Comparison of ENCODE assay signal across 8 cellular contexts in the genomic region with DNA sequence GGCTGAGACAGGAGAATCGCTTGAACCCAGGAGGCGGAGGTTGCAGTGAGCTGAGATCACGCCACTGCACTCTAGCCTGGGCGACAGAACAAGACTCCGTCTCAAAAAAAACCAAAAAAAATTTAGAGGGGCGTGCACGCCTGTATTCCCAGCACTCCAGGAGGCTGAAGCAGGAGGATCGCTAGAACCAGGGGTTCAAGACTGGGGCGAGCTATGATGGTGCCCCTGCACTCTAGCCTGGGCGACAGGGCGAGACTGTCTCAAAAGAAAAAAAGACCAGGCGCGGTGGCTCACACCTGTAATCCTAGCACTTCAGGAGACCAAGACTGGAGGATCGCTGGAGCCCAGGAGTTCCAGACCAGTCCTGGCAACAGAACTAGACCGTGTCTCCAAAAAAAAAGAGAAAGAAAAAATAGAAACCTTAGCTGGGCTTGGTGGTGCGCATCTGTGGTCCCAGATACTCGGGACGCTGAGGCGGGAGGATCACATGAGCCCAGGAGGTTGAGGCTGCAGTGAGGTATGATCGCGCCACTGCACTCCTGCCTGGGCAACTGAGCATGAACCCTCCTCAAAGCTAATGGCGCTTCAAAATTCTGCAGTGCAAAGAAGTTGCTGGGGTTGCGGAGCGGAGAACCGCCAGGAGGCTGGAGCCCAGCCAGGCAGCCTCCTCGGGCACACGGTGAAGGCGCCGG. TPM values are rescaled to one million over a fixed set of nuclear protein-coding genes. Genes with fewer than 3 reads are reported as not detected.
DNase-seq lines count a peak whose midpoint lies in the region; ATAC-seq, FAIRE-seq and TF ChIP-seq lines count a peak whose summit lies in the region.

No MANE protein-coding gene starts in this region.

- BruUV-seq in Calu3 (replicated peaks; lab: Mats Ljungman, UMichigan): TSS peak; percentile 75

- CTCF ChIA-PET in Calu3 (lab: Charles Lee) (no interaction called here), T-cell (lab: Charles Lee) (interaction anchor here in 1 of 2 donors (1.0 to 1.1 kb wide), 2 partner anchors 22 to 667 kb away, joined by 3 to 6 read pairs; a partner anchor contains a TSS)

- intact Hi-C loops in Calu3 (cut with micrococcal nuclease; ENCODE audit: unreplicated experiment) (no loop called here), sigmoid colon (cut with DNase I) (loop anchor here (2.0 to 5.0 kb wide), 4 partner anchors 26 to 209 kb away; a partner anchor contains a TSS)

- no peaks in the 10 kb centered on the region for H3K9me3 Mint-ChIP-seq in Calu3 (ENCODE audit: low read depth, unreplicated experiment)
- no peaks in the 10 kb centered on the region for H3K9me3 Mint-ChIP-seq in T-cell
- H3K9me3 Mint-ChIP-seq in glutamatergic neuron (ENCODE audit: unreplicated experiment): peaks cover 4% of the 10 kb centered on the region

- H3K27ac Mint-ChIP-seq in Calu3 (ENCODE audit: unreplicated experiment) (peak overlapping the region; percentile 93), T-cell (peak overlapping the region; percentile 100), glutamatergic neuron (ENCODE audit: unreplicated experiment) (peak overlapping the region; percentile 99)

- H3K9me3 ChIP-seq in sigmoid colon: no peaks in the 10 kb centered on the region

- no peak for ATAC-seq in T-cell (replicated peaks in 1 of 4)

- H3K4me1 ChIP-seq in sigmoid colon: peaks cover 0 to 33% (median 21%) of the 10 kb centered on the region in 4 donors

- POLR2A ChIA-PET in T-cell (lab: Charles Lee): interaction anchor here (0.6 to 0.9 kb wide), 5 partner anchors 26 to 653 kb away, joined by 3 to 13 read pairs (median 3); a partner anchor contains a TSS

- peak overlapping the region; percentile 86 for H3K4me3 ChIP-seq in H7 (ENCODE audit: insufficient read depth, low read depth, low read length)
- peak overlapping the region; percentile 64 to 88 (median 80) for H3K4me3 ChIP-seq in sigmoid colon

- H3K4me1 Mint-ChIP-seq in Calu3 (ENCODE audit: low read depth, unreplicated experiment) (peaks cover 6% of the 10 kb centered on the region), T-cell (peaks cover 41 to 44% (median 42%) of the 10 kb centered on the region in 3 donors), glutamatergic neuron (ENCODE audit: low read depth, unreplicated experiment) (no peaks in the 10 kb centered on the region)

- FAIRE-seq in GM12892 (lab: Jason Lieb, UNC): no peak
- FAIRE-seq in HTR-8/SVneo (lab: Jason Lieb, UNC): no peak

- H3K27me3 ChIP-seq in H7 (ENCODE audit: control insufficient read depth, insufficient read depth, low read length) (peaks cover 13% of the 10 kb centered on the region), sigmoid colon (no peaks in the 10 kb centered on the region)

- DNase-seq in Calu3: no peak
- no peak for DNase-seq in H7
- no peak for DNase-seq in T-cell
- DNase-seq in glutamatergic neuron: no peak
- no peak for DNase-seq in sigmoid colon
- no peak for DNase-seq in GM12892 (ENCODE audit: insufficient read length)
- no peak for DNase-seq in NCI-H2029 treated with DMSO at 0.1 percent for 48 hours (lab: John Stamatoyannopoulos, UW)
- DNase-seq in HTR-8/SVneo (ENCODE audit: insufficient read length, low spot score): no peak

- H3K27me3 Mint-ChIP-seq in Calu3 (ENCODE audit: unreplicated experiment): no peaks in the 10 kb centered on the region
- H3K27me3 Mint-ChIP-seq in T-cell: no peaks in the 10 kb centered on the region
- peaks cover 7% of the 10 kb centered on the region for H3K27me3 Mint-ChIP-seq in glutamatergic neuron (ENCODE audit: unreplicated experiment)

- peak overlapping the region; percentile 91 to 95 (median 94) for H3K27ac ChIP-seq in sigmoid colon

- peak overlapping the region; percentile 88 for H3K4me3 Mint-ChIP-seq in Calu3 (ENCODE audit: low read depth, unreplicated experiment)
- peak overlapping the region; percentile 98 to 100 (median 100) for H3K4me3 Mint-ChIP-seq in T-cell
- H3K4me3 Mint-ChIP-seq in glutamatergic neuron (ENCODE audit: unreplicated experiment): peak overlapping the region; percentile 96

- TF ChIP-seq EP300 in sigmoid colon (IDR thresholded peaks at IDR 0.05): no peak

- TF ChIP-seq CTCF in Calu3 (IDR thresholded peaks at IDR 0.05; ENCODE audit: unreplicated experiment) (no peak), glutamatergic neuron (IDR thresholded peaks at IDR 0.05; ENCODE audit: partially characterized antibody, unreplicated experiment) (no peak), sigmoid colon (IDR thresholded peaks at IDR 0.05) (no peak)

- TF ChIP-seq POLR2A in sigmoid colon (IDR thresholded peaks at IDR 0.05) (no peak), GM12892 (IDR thresholded peaks at IDR 0.05; ENCODE audit: low read depth, low read length) (no peak)

- H3K36me3 Mint-ChIP-seq in Calu3 (ENCODE audit: insufficient read depth, unreplicated experiment) (peaks cover 31% of the 10 kb centered on the region), T-cell (peaks cover 12% of the 10 kb centered on the region), glutamatergic neuron (ENCODE audit: unreplicated experiment) (no peaks in the 10 kb centered on the region)

- 3 to 11% methylated on average over 29 of the region's 29 CpGs for WGBS in sigmoid colon, 2 donors

- H3K36me3 ChIP-seq in H7 (replicated peaks; ENCODE audit: control insufficient read depth, insufficient read depth, low read length) (no peaks in the 10 kb centered on the region; the same call in none of the 2 replicates), sigmoid colon (peaks cover 0 to 12% (median 0%) of the 10 kb centered on the region in 4 donors)

RNA-seq across cellular contexts. Expression of a gene that starts 0.4 kb away (rescaled TPM):
- 1.2 TPM in 2 replicates for total RNA-seq in Calu3 (2022)
- 1.1 and 3.5 TPM in 2 replicates for total RNA-seq in H7 (2014; rRNA removed; shearing (Covaris generic))
- 1 to 10 TPM; 3.2 to 8.6 (median 5.3) TPM for total RNA-seq in T-cell
- 3.3 TPM for total RNA-seq in glutamatergic neuron (ENCODE audit: unreplicated experiment)
- total RNA-seq in sigmoid colon: 1 to 10 TPM; 2.5 to 5.8 (median 4.3) TPM
- 1 to 10 TPM; 1.6 to 4.2 (median 2.6) TPM for polyA plus RNA-seq in sigmoid colon
- polyA plus RNA-seq in GM12892 (2012; ENCODE audit: missing spikeins): 0.68 TPM

RNA-seq across cellular contexts. Expression of a gene that starts 7.0 kb away (rescaled TPM):
- 5.6 and 5.9 TPM in 2 replicates for total RNA-seq in Calu3 (2022)
- 12.2 and 17.1 TPM in 2 replicates for total RNA-seq in H7 (2014; rRNA removed; shearing (Covaris generic))
- 10 to 100 TPM; 23.9 to 90.0 (median 79.6) TPM for total RNA-seq in T-cell
- 19.3 TPM for total RNA-seq in glutamatergic neuron (ENCODE audit: unreplicated experiment)
- total RNA-seq in sigmoid colon: 10 to 100 TPM; 13.9 to 26.6 (median 15.5) TPM
- 10 to 100 TPM in 1 of 3 donors, 1 to 10 TPM in 2; 4.4 to 14.2 (median 5.4) TPM for polyA plus RNA-seq in sigmoid colon
- 7.4 TPM for polyA plus RNA-seq in GM12892 (2012; ENCODE audit: missing spikeins)

RNA-seq across cellular contexts. Expression of a gene that starts 7.2 kb away (rescaled TPM):
- 50.5 and 50.8 TPM in 2 replicates for total RNA-seq in Calu3 (2022)
- total RNA-seq in H7 (2014; rRNA removed; shearing (Covaris generic)): 104 and 106 TPM in 2 replicates
- 10 to 100 TPM; 44.1 to 73.5 (median 61.3) TPM for total RNA-seq in T-cell
- 63.1 TPM for total RNA-seq in glutamatergic neuron (ENCODE audit: unreplicated experiment)
- total RNA-seq in sigmoid colon: 10 to 100 TPM; 56.6 to 87.8 (median 65.2) TPM
- 10 to 100 TPM; 18.0 to 37.8 (median 18.7) TPM for polyA plus RNA-seq in sigmoid colon
- 20.1 TPM for polyA plus RNA-seq in GM12892 (2012; ENCODE audit: missing spikeins)

RNA-seq across cellular contexts. Expression of a gene that starts 22.3 kb away (rescaled TPM):
- 43.6 and 56.6 TPM in 2 replicates for total RNA-seq in Calu3 (2022)
- total RNA-seq in H7 (2014; rRNA removed; shearing (Covaris generic)): 143 and 165 TPM in 2 replicates
- 100 to 1,000 TPM; 140 to 216 (median 187) TPM for total RNA-seq in T-cell
- 66.9 TPM for total RNA-seq in glutamatergic neuron (ENCODE audit: unreplicated experiment)
- total RNA-seq in sigmoid colon: 100 to 1,000 TPM; 222 to 309 (median 264) TPM
- polyA plus RNA-seq in sigmoid colon: 100 to 1,000 TPM; 409 to 626 (median 469) TPM
- polyA plus RNA-seq in GM12892 (2012; ENCODE audit: missing spikeins): 172 TPM

RNA-seq across cellular contexts. Expression of a gene that starts 24.9 kb away (rescaled TPM):
- 12.1 and 13.9 TPM in 2 replicates for total RNA-seq in Calu3 (2022)
- total RNA-seq in H7 (2014; rRNA removed; shearing (Covaris generic)): 15.1 and 23.3 TPM in 2 replicates
- 10 to 100 TPM in 3 of 5 donors, 1 to 10 TPM in 2; 5.5 to 18.7 (median 11.6) TPM for total RNA-seq in T-cell
- total RNA-seq in glutamatergic neuron (ENCODE audit: unreplicated experiment): 25.9 TPM
- total RNA-seq in sigmoid colon: 10 to 100 TPM; 18.1 to 26.6 (median 20.8) TPM
- 10 to 100 TPM; 14.6 to 17.3 (median 16.2) TPM for polyA plus RNA-seq in sigmoid colon
- 9.6 TPM for polyA plus RNA-seq in GM12892 (2012; ENCODE audit: missing spikeins)
